Comparison of ENCODE assay signal across 2 cellular contexts in genomic region chr11:110736158-110736553, GRCh38.
A peak's percentile ranks its signal among the peaks of the same experiment; 100 is the strongest.
TF ChIP-seq lines count a peak whose summit lies in the region.

No MANE protein-coding gene starts in this region.

TF ChIP-seq in HEK293, 187 proteins besides CTCF, POLR2A, EP300 and RAD21:
- TF ChIP-seq ZNF366 (tag by site-specific recombination; conservative IDR thresholded peaks at IDR 0.05) (peak; percentile 71), ZNF324 (tag by site-specific recombination; IDR thresholded peaks at IDR 0.05) (no peak), PRDM1 (tag by site-specific recombination; IDR thresholded peaks at IDR 0.05) (peak; percentile 50)

TF ChIP-seq in K562, 482 proteins besides CTCF, POLR2A, EP300 and RAD21 (continued from another document):
- TF ChIP-seq, protein P1, sequence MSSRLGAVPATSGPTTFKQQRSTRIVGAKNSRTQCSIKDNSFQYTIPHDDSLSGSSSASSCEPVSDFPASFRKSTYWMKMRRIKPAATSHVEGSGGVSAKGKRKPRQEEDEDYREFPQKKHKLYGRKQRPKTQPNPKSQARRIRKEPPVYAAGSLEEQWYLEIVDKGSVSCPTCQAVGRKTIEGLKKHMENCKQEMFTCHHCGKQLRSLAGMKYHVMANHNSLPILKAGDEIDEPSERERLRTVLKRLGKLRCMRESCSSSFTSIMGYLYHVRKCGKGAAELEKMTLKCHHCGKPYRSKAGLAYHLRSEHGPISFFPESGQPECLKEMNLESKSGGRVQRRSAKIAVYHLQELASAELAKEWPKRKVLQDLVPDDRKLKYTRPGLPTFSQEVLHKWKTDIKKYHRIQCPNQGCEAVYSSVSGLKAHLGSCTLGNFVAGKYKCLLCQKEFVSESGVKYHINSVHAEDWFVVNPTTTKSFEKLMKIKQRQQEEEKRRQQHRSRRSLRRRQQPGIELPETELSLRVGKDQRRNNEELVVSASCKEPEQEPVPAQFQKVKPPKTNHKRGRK (tag; IDR thresholded peaks at IDR 0.05), result peak; percentile 32; the same call in 1 of the 2 replicates
- TF ChIP-seq ZNF316 (IDR thresholded peaks at IDR 0.05) (0 out of 2 replicates have a peak, but pooled peaks have one; percentile 0), ZFX (CRISPR knock-in tag; IDR thresholded peaks at IDR 0.05) (no peak), KLF6 (CRISPR knock-in tag; IDR thresholded peaks at IDR 0.05; ENCODE audit: borderline replicate concordance) (no peak), ZNF347 (CRISPR knock-in tag; IDR thresholded peaks at IDR 0.05; ENCODE audit: low read depth) (no peak)
TF ChIP-seq in K562: peak in this region for 2.
